ENCODE assay signal across 19 cellular contexts in the genomic region with DNA sequence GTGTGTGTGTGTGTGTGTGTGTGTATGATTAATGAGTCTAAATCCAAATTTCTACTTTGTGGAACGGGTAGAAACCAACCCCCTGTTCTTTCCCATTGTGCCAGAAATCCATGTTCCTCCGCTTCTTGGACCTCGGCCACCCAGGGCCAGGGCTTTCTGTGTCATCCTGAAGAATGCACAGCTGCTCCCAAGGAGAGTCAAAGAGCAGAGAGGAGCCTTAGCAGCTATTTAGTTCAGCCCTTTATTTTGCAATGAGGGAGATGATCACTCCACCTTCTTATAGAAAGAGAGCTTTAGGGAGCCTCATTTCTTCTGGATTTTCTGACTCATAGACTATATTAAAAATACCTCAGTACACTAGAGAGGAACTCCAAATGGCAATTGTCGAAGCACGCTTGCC.
DNase-seq lines count a peak whose midpoint lies in the region; ATAC-seq and TF ChIP-seq lines count a peak whose summit lies in the region.
"Had no signal": no experiment of that assay in that cellular context is flagged by ENCODE, and none has a peak within 500 bp of the region (broad histone marks: within the 10 kb centered on the region; RNA-seq: fewer than 3 reads in every experiment).

No MANE protein-coding gene starts in this region.

- no peak overlapping the region for H3K4me3 ChIP-seq in AG10803 (ENCODE audit: low read length)
- H3K4me3 ChIP-seq: sigmoid colon, upper lobe of left lung had no signal

- H3K4me1 Mint-ChIP-seq in osteocyte (ENCODE audit: unreplicated experiment), result peaks cover 12% of the 10 kb centered on the region
- H3K4me1 Mint-ChIP-seq: activated CD4-positive, alpha-beta T cell treated with anti-CD3 and anti-CD28 coated beads, Interleukin-2, amount 10 ng/mL, durations not matched to agents 7 days and 5 days had no signal

- peak; percentile 90 for DNase-seq in AG10803 (ENCODE audit: low read depth)
- peak; percentile 79 for DNase-seq in M059J (ENCODE audit: low read depth)
- DNase-seq in ecto neural progenitor cell (ENCODE audit: low spot score), result peak; percentile 32
- DNase-seq in osteocyte (ENCODE audit: extremely low spot score, unreplicated experiment), result peak; percentile 10
- DNase-seq in stimulated activated naive CD4-positive, alpha-beta T cell (lab: John Stamatoyannopoulos, UW), result no peak
- no peak for DNase-seq in activated CD4-positive, alpha-beta T cell treated with anti-CD3 and anti-CD28 coated beads, Interleukin-2, amount 50 U/mL, for 4 hours
- DNase-seq: activated CD4-positive, alpha-beta T cell treated with anti-CD3 and anti-CD28 coated beads, Interleukin-2, amount 10 ng/mL, durations not matched to agents 7 days and 5 days; activated T-cell treated with anti-CD3 and anti-CD28 coated beads, Interleukin-2, amount 50 U/mL, for 24 hours; AML-193; islet precursor cell; Kasumi-1; mesendoderm; NCI-H1694; NCI-H446 treated with DMSO at 0.1 percent for 48 hours; sigmoid colon; upper lobe of left lung had no signal

- H3K27ac Mint-ChIP-seq in osteocyte (ENCODE audit: unreplicated experiment), result no peak overlapping the region
- H3K27ac Mint-ChIP-seq: activated CD4-positive, alpha-beta T cell treated with anti-CD3 and anti-CD28 coated beads, Interleukin-2, amount 10 ng/mL, durations not matched to agents 7 days and 5 days; activated naive CD8-positive, alpha-beta T cell; activated T-cell treated with anti-CD3 and anti-CD28 coated beads, Interleukin-2, amount 50 U/mL, for 24 hours had no signal

- H3K27me3 Mint-ChIP-seq in osteocyte (ENCODE audit: unreplicated experiment), result no peaks in the 10 kb centered on the region

- peaks cover 1% of the 10 kb centered on the region for H3K36me3 Mint-ChIP-seq in osteocyte (ENCODE audit: unreplicated experiment)
- H3K36me3 Mint-ChIP-seq: activated naive CD8-positive, alpha-beta T cell had no signal

- peaks cover 9% of the 10 kb centered on the region for H3K9me3 Mint-ChIP-seq in osteocyte (ENCODE audit: unreplicated experiment)
- H3K9me3 Mint-ChIP-seq: activated CD4-positive, alpha-beta T cell treated with anti-CD3 and anti-CD28 coated beads, Interleukin-2, amount 10 ng/mL, durations not matched to agents 7 days and 5 days; activated T-cell treated with anti-CD3 and anti-CD28 coated beads, Interleukin-2, amount 50 U/mL, for 24 hours had no signal

- H3K4me3 Mint-ChIP-seq in osteocyte (ENCODE audit: unreplicated experiment), result no peak overlapping the region
- H3K4me3 Mint-ChIP-seq: activated CD4-positive, alpha-beta T cell treated with anti-CD3 and anti-CD28 coated beads, Interleukin-2, amount 10 ng/mL, durations not matched to agents 7 days and 5 days; activated naive CD8-positive, alpha-beta T cell; activated T-cell treated with anti-CD3 and anti-CD28 coated beads, Interleukin-2, amount 50 U/mL, for 24 hours had no signal

- ATAC-seq in HG03159 (IDR thresholded peaks at IDR 0.05; ENCODE audit: unreplicated experiment) (no peak), GM18861 (IDR thresholded peaks at IDR 0.05; ENCODE audit: unreplicated experiment) (no peak)

- TF ChIP-seq CTCF in AG10803 (conservative IDR thresholded peaks at IDR 0.05; ENCODE audit: low read length) (no peak), osteocyte (IDR thresholded peaks at IDR 0.05) (no peak)

Comparison
In these comparisons a context has a peak if more than half of its experiments do, and no peak if none do; other contexts are left out.
1. DNase-seq: peak in AG10803 (single experiment), M059J (single experiment), ecto neural progenitor cell (single experiment) and osteocyte (single experiment); none in stimulated activated naive CD4-positive, alpha-beta T cell (0 of 6) and activated CD4-positive, alpha-beta T cell treated with anti-CD3 and anti-CD28 coated beads, Interleukin-2, amount 50 U/mL, for 4 hours (0 of 2).